In genomic region chr2:228910872-228911271, GRCh38 we compare ENCODE assay signal across 4 cellular contexts.
TF ChIP-seq lines count a peak whose summit lies in the region.

No MANE protein-coding gene starts in this region.

TF ChIP-seq in A549, 52 proteins besides CTCF, POLR2A, EP300 and RAD21:
- peak; percentile 86 for TF ChIP-seq MAFK (IDR thresholded peaks at IDR 0.05; ENCODE audit: partially characterized antibody)
TF ChIP-seq in A549: peak in this region for 1; not testable (repeated sequence) for 51.

TF ChIP-seq in IMR-90, 13 proteins besides CTCF, POLR2A, EP300 and RAD21:
- peak; percentile 81 for TF ChIP-seq MAFK (IDR thresholded peaks at IDR 0.05; ENCODE audit: low read depth, low read length)

TF ChIP-seq in K562, 482 proteins besides CTCF, POLR2A, EP300 and RAD21:
- peak; percentile 30; the same call in 1 of the 2 replicates for TF ChIP-seq MAFK (IDR thresholded peaks at IDR 0.05; ENCODE audit: low read length)
- TF ChIP-seq ZNF316 (IDR thresholded peaks at IDR 0.05), result peak; percentile 46
- peak; percentile 16; the same call in 1 of the 2 replicates for TF ChIP-seq MAFF (IDR thresholded peaks at IDR 0.05; ENCODE audit: low read length)
- TF ChIP-seq MAFG (tag; conservative IDR thresholded peaks at IDR 0.05), result 0 out of 2 replicates have a peak, but pooled peaks have one; percentile 20
- peak; percentile 26; the same call in 1 of the 2 replicates for TF ChIP-seq C11orf30 (IDR thresholded peaks at IDR 0.05; ENCODE audit: low read depth)

TF ChIP-seq in HepG2, 621 proteins besides CTCF, POLR2A, EP300 and RAD21:
- TF ChIP-seq MAFK (conservative IDR thresholded peaks at IDR 0.05 in 1 of 2, IDR thresholded peaks at IDR 0.05 in 1 of 2; ENCODE audit: low read length in 2 of 2) (peak; percentile 85 to 92), MAFF (IDR thresholded peaks at IDR 0.05; ENCODE audit: low read depth, low read length) (peak; percentile 91)
TF ChIP-seq in HepG2: peak in this region for 2; not testable (repeated sequence) for 619.
